ENCODE assay signal across 9 cellular contexts in the genomic region with DNA sequence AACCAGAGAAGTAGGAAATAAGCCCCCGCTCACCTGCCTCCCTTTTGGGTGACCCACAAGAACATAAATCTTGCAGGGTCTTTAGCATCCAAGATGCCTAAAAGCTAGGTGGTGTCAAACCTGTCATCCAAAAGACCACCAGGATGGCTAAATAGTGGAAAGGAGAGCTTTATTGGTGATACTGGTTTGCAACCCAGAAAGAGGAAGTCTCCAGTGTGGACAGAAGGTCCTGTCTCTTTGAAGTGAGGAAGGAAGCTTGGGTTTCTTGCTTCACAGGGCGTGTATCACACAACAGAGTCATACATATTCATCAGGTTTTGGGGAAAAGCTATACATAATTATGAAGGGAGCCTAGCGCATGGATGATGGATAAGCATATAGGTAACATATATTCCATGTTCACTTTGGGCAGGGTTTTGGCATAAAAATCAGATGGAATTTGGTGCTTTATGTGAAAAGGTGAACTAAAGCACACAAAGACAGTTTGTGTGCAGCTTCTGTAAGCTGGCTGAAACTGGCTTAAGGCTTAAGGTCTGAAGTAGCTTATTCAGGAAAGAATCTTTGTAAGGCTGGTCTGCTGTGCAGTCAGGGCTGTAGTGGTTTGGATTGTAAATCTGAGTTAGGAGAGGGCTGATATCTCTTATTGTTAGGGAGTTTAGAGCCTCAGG.
A peak's percentile ranks its signal among the peaks of the same experiment; 100 is the strongest.
DNase-seq lines count a peak whose midpoint lies in the region; ATAC-seq and TF ChIP-seq lines count a peak whose summit lies in the region.
"Had no signal": no experiment of that assay in that cellular context is flagged by ENCODE, and none has a peak within 500 bp of the region (broad histone marks: within the 10 kb centered on the region; RNA-seq: fewer than 3 reads in every experiment).

No MANE protein-coding gene starts in this region.

- peaks cover 91% of the 10 kb centered on the region for H3K4me1 Mint-ChIP-seq in CD14-positive monocyte
- H3K4me1 Mint-ChIP-seq in dendritic cell treated with granulocyte-macrophage colony-stimulating factor and Interleukin-4, amounts not matched to agents 40 ng/mL and 50 ng/mL, for 4 days (ENCODE audit: low read depth): peaks cover 88% of the 10 kb centered on the region

- peaks cover 0 to 2% (median 0%) of the 10 kb centered on the region in 3 donors for H3K27me3 Mint-ChIP-seq in CD14-positive monocyte (ENCODE audit: low read depth in 3 of 3)
- H3K27me3 Mint-ChIP-seq in dendritic cell treated with granulocyte-macrophage colony-stimulating factor and Interleukin-4, amounts not matched to agents 40 ng/mL and 50 ng/mL, for 4 days: no peaks in the 10 kb centered on the region

- peak; percentile 68 for ATAC-seq in GM21381 (IDR thresholded peaks at IDR 0.05; ENCODE audit: unreplicated experiment)
- ATAC-seq in HG03520 (IDR thresholded peaks at IDR 0.05; ENCODE audit: unreplicated experiment): peak; percentile 55

- TF ChIP-seq CTCF in CD14-positive monocyte (IDR thresholded peaks at IDR 0.05): no peak

- peak overlapping the region; percentile 88 to 96 (median 96) for H3K27ac Mint-ChIP-seq in CD14-positive monocyte
- peak overlapping the region; percentile 87 for H3K27ac Mint-ChIP-seq in dendritic cell treated with granulocyte-macrophage colony-stimulating factor and Interleukin-4, amounts not matched to agents 40 ng/mL and 50 ng/mL, for 4 days
- H3K27ac Mint-ChIP-seq: activated T-helper 1 cell treated with anti-CD3 and anti-CD28 coated beads, Interleukin-12 subunit alpha, Interleukin-12 subunit beta, Interleukin-2, Interleukin-4 antibody, amounts not matched to agents 30 ng/mL and 10 ng/mL and 1 ng/mL, durations not matched to agents 14 hours and 24 hours and 36 hours had no signal

- peaks cover 2 to 6% of the 10 kb centered on the region in 2 donors for H3K36me3 Mint-ChIP-seq in CD14-positive monocyte
- H3K36me3 Mint-ChIP-seq in dendritic cell treated with granulocyte-macrophage colony-stimulating factor and Interleukin-4, amounts not matched to agents 40 ng/mL and 50 ng/mL, for 4 days (ENCODE audit: low read depth): no peaks in the 10 kb centered on the region

- DNase-seq in CD14-positive monocyte (ENCODE audit: low spot score) (peak; percentile 71), foreskin melanocyte (no peak), NCI-H146 (lab: John Stamatoyannopoulos, UW) (no peak), NCI-H2171 treated with DMSO at 0.1 percent for 48 hours (lab: John Stamatoyannopoulos, UW) (no peak), iPS-NIHi11 (ENCODE audit: low spot score) (no peak)

- peak overlapping the region; percentile 26 to 39 for H3K4me3 Mint-ChIP-seq in CD14-positive monocyte
- no peak overlapping the region for H3K4me3 Mint-ChIP-seq in dendritic cell treated with granulocyte-macrophage colony-stimulating factor and Interleukin-4, amounts not matched to agents 40 ng/mL and 50 ng/mL, for 4 days
- H3K4me3 Mint-ChIP-seq: activated T-helper 1 cell treated with anti-CD3 and anti-CD28 coated beads, Interleukin-12 subunit alpha, Interleukin-12 subunit beta, Interleukin-2, Interleukin-4 antibody, amounts not matched to agents 30 ng/mL and 10 ng/mL and 1 ng/mL, durations not matched to agents 14 hours and 24 hours and 36 hours had no signal

- intact Hi-C loops in CD14-positive monocyte (cut with micrococcal nuclease): no loop called here
- intact Hi-C loops in dendritic cell treated with granulocyte-macrophage colony-stimulating factor and Interleukin-4, amounts not matched to agents 40 ng/mL and 50 ng/mL, for 4 days (cut with micrococcal nuclease): no loop called here

- no peaks in the 10 kb centered on the region for H3K9me3 Mint-ChIP-seq in CD14-positive monocyte
- no peaks in the 10 kb centered on the region for H3K9me3 Mint-ChIP-seq in dendritic cell treated with granulocyte-macrophage colony-stimulating factor and Interleukin-4, amounts not matched to agents 40 ng/mL and 50 ng/mL, for 4 days
- H3K9me3 Mint-ChIP-seq: activated T-helper 1 cell treated with anti-CD3 and anti-CD28 coated beads, Interleukin-12 subunit alpha, Interleukin-12 subunit beta, Interleukin-2, Interleukin-4 antibody, amounts not matched to agents 30 ng/mL and 10 ng/mL and 1 ng/mL, durations not matched to agents 14 hours and 24 hours and 36 hours had no signal
